ENCODE assay signal across 15 cellular contexts in genomic region chr16:81532491-81533174, GRCh38.
DNase-seq lines count a peak whose midpoint lies in the region; ATAC-seq, FAIRE-seq and TF ChIP-seq lines count a peak whose summit lies in the region.
"Had no signal": no experiment of that assay in that cellular context is flagged by ENCODE, and none has a peak within 500 bp of the region (broad histone marks: within the 10 kb centered on the region; RNA-seq: fewer than 3 reads in every experiment).

No MANE protein-coding gene starts in this region.

- H3K4me1 Mint-ChIP-seq in H9 (peaks cover 17 to 23% of the 10 kb centered on the region in 2 experiments), astrocyte (ENCODE audit: low read depth, unreplicated experiment) (peaks cover 45% of the 10 kb centered on the region)

- CTCF ChIA-PET in PC-3 (lab: Charles Lee) = no interaction called here

- H2AK5ac ChIP-seq in H9 (ENCODE audit: insufficient read length, low read length) = no peak overlapping the region

- H3K27ac ChIP-seq in H9 (ENCODE audit: insufficient read length, low read depth, low read length) = no peak overlapping the region
- no peak overlapping the region for H3K27ac ChIP-seq in astrocyte (ENCODE audit: low read depth, low read length)
- H3K27ac ChIP-seq in PC-3 (ENCODE audit: low read length) = no peak overlapping the region

- no peak overlapping the region for H2AFZ ChIP-seq in H9 (ENCODE audit: low read length)
- no peak overlapping the region for H2AFZ ChIP-seq in astrocyte (ENCODE audit: low read depth, low read length)
- no peak overlapping the region for H2AFZ ChIP-seq in PC-3 (ENCODE audit: low read length)

- H4K20me1 ChIP-seq in H9 (ENCODE audit: control insufficient read depth, insufficient read depth, insufficient read length) = no peaks in the 10 kb centered on the region
- H4K20me1 ChIP-seq in astrocyte (ENCODE audit: insufficient read depth, low read length) = peaks cover 93% of the 10 kb centered on the region
- 0 out of 2 replicates have a peak, but pooled peaks cover 16% of the 10 kb centered on the region for H4K20me1 ChIP-seq in PC-3 (ENCODE audit: low read length)

- H2BK120ac ChIP-seq in H9 (ENCODE audit: low read depth, low read length, poor library complexity, severe bottlenecking) = no peak overlapping the region

- no peaks in the 10 kb centered on the region for H3K79me1 ChIP-seq in H9 (ENCODE audit: insufficient read depth, low read depth, low read length, poor library complexity, severe bottlenecking)

- no peak for FAIRE-seq in astrocyte (lab: Jason Lieb, UNC)
- FAIRE-seq: endometrium had no signal

- H3K79me2 ChIP-seq in H9 (ENCODE audit: insufficient read depth, low read length) (peaks cover 11% of the 10 kb centered on the region; the same call in 1 of the 2 replicates), astrocyte (ENCODE audit: insufficient read depth, low read length) (peaks cover 90% of the 10 kb centered on the region), PC-3 (ENCODE audit: low read length) (peaks cover 100% of the 10 kb centered on the region)

- H3K4ac ChIP-seq in H9 (ENCODE audit: low read depth, low read length) = no peak overlapping the region

- H4K8ac ChIP-seq in H9 (replicated peaks; ENCODE audit: insufficient read length, low read depth, low read length) = no peak overlapping the region

- H3K23ac ChIP-seq in H9 (ENCODE audit: insufficient read length, low read depth, low read length) = no peak overlapping the region

- H4K5ac ChIP-seq in H9 (ENCODE audit: insufficient read length, low read depth, low read length) = no peak overlapping the region

- no TSS peak for BruUV-seq in PC-3 (replicated peaks; lab: Mats Ljungman, UMichigan)

- in situ Hi-C loops in HAP-1 (cut with MboI; ENCODE audit: low sequenced_read_pairs) = no loop called here

- H3K36me3 Mint-ChIP-seq in H9 (ENCODE audit: insufficient read depth in 1 of 3, low read depth in 3 of 3) (peaks cover 7 to 18% (median 10%) of the 10 kb centered on the region in 3 experiments; a peak in 5 of 7 replicates), astrocyte (ENCODE audit: low read depth, unreplicated experiment) (peaks cover 23% of the 10 kb centered on the region)

- H3K4me3 ChIP-seq in astrocyte (ENCODE audit: insufficient read depth, low read depth, low read length) (no peak overlapping the region), kidney epithelial cell (ENCODE audit: low read depth, low read length) (no peak overlapping the region), PC-3 (ENCODE audit: low read length) (no peak overlapping the region), HAP-1 (no peak overlapping the region)
- H3K4me3 ChIP-seq: prostate gland had no signal

- H3K4me2 ChIP-seq in H9 (ENCODE audit: insufficient read depth, insufficient read length, low read length) = no peak overlapping the region
- H3K4me2 ChIP-seq in astrocyte (ENCODE audit: low read length) = no peak overlapping the region
- H3K4me2 ChIP-seq in PC-3 (ENCODE audit: low read length) = no peak overlapping the region

- H3K4me3 Mint-ChIP-seq in H9 (no peak overlapping the region), astrocyte (ENCODE audit: unreplicated experiment) (peak overlapping the region; percentile 50)
- H3K4me3 Mint-ChIP-seq: activated T-cell treated with anti-CD3 and anti-CD28 coated beads, Interleukin-2, amount 50 U/mL, for 72 hours had no signal

- H3F3A ChIP-seq in PC-3 (ENCODE audit: low read length, unreplicated experiment) = no peaks in the 10 kb centered on the region

- H3K27me3 ChIP-seq in H9 (ENCODE audit: insufficient read depth, low read length) (no peaks in the 10 kb centered on the region), astrocyte (ENCODE audit: insufficient read depth, low read length) (no peaks in the 10 kb centered on the region), kidney epithelial cell (ENCODE audit: control insufficient read depth, insufficient read depth, low read length) (no peaks in the 10 kb centered on the region), PC-3 (ENCODE audit: low read length) (no peaks in the 10 kb centered on the region), HAP-1 (ENCODE audit: low read depth) (no peaks in the 10 kb centered on the region)

- no peak overlapping the region for H2BK12ac ChIP-seq in H9 (ENCODE audit: insufficient read length, low read depth, low read length)

- H3K4me1 ChIP-seq in H9 (ENCODE audit: insufficient read depth, low read length) = peaks cover 3% of the 10 kb centered on the region; the same call in 1 of the 2 replicates
- H3K4me1 ChIP-seq in astrocyte (ENCODE audit: insufficient read depth, low read length) = peaks cover 4% of the 10 kb centered on the region
- peaks cover 5% of the 10 kb centered on the region for H3K4me1 ChIP-seq in PC-3 (ENCODE audit: insufficient read depth, low read length)
- H3K4me1 ChIP-seq in HAP-1 = no peaks in the 10 kb centered on the region
- H3K4me1 ChIP-seq: prostate gland had no signal

- no peak for TF ChIP-seq CTCF in H9 (conservative IDR thresholded peaks at IDR 0.05)
- TF ChIP-seq CTCF in astrocyte (IDR thresholded peaks at IDR 0.05; ENCODE audit: insufficient read depth, low read depth, low read length) = no peak
- TF ChIP-seq CTCF in kidney epithelial cell (IDR thresholded peaks at IDR 0.05; ENCODE audit: insufficient read depth, low read length, poor library complexity, severe bottlenecking) = no peak
- TF ChIP-seq CTCF in PC-3 (conservative IDR thresholded peaks at IDR 0.05; ENCODE audit: low read depth, low read length) = no peak

- H3K23me2 ChIP-seq in H9 (ENCODE audit: insufficient read length, low read depth, low read length, poor library complexity, severe bottlenecking) = no peaks in the 10 kb centered on the region

- no CpG with 5 or more reads among the region's 19 CpGs for WGBS in H9 (ENCODE audit: extremely low coverage, insufficient read length, low lambda C conversion rate)

- no peak overlapping the region for H3K14ac ChIP-seq in H9 (ENCODE audit: insufficient read depth, low read length)

- ATAC-seq in PC-3 (no peak), GM21737 (IDR thresholded peaks at IDR 0.05; ENCODE audit: unreplicated experiment) (no peak)
- ATAC-seq: activated T-cell treated with anti-CD3 and anti-CD28 coated beads, Interleukin-2, amount 50 U/mL, for 72 hours had no signal

- POLR2A ChIA-PET in PC-3 (lab: Charles Lee; ENCODE audit: unreplicated experiment) = no interaction called here

- H3T11ph ChIP-seq in H9 (ENCODE audit: low read length) = no peak overlapping the region

- H3K9me2 ChIP-seq in PC-3 (replicated peaks; ENCODE audit: low read length) = no peaks in the 10 kb centered on the region

- H3K56ac ChIP-seq in H9 (ENCODE audit: insufficient read length, low read depth, low read length) = no peak overlapping the region

- no peak overlapping the region for H2BK5ac ChIP-seq in H9 (ENCODE audit: insufficient read length, low read length)

- H3K27me3 Mint-ChIP-seq in H9 (ENCODE audit: low read depth) (no peaks in the 10 kb centered on the region), astrocyte (ENCODE audit: low read depth, unreplicated experiment) (no peaks in the 10 kb centered on the region)

- intact Hi-C loops in PC-3 (cut with micrococcal nuclease) = no loop called here

- no peaks in the 10 kb centered on the region for H3K9me3 ChIP-seq in H9 (ENCODE audit: control insufficient read depth, low read depth, low read length)
- H3K9me3 ChIP-seq in astrocyte (ENCODE audit: insufficient read depth, low read depth, low read length) = no peaks in the 10 kb centered on the region
- no peaks in the 10 kb centered on the region for H3K9me3 ChIP-seq in PC-3 (ENCODE audit: low read length)
- 0 out of 2 replicates have a peak, but pooled peaks cover 2% of the 10 kb centered on the region for H3K9me3 ChIP-seq in HAP-1
- H3K9me3 ChIP-seq: prostate gland had no signal

- H4K91ac ChIP-seq in H9 (ENCODE audit: insufficient read length, low read depth, low read length) = no peak overlapping the region

- no peak overlapping the region for H2BK20ac ChIP-seq in H9 (ENCODE audit: low read depth, low read length, poor library complexity, severe bottlenecking)

- H3K9ac ChIP-seq in H9 (ENCODE audit: extremely low read depth, insufficient read length, low read length) (no peak overlapping the region), astrocyte (ENCODE audit: low read length) (no peak overlapping the region), PC-3 (ENCODE audit: low read length) (no peak overlapping the region)

- no peak for DNase-seq in H9
- no peak for DNase-seq in astrocyte (ENCODE audit: low read depth)
- peak; percentile 82 for DNase-seq in kidney epithelial cell (ENCODE audit: low read depth)
- DNase-seq in renal cortical epithelial cell (ENCODE audit: low read depth) = peak; percentile 95
- DNase-seq in dermis blood vessel endothelial cell = no peak
- DNase-seq in PC-3 = no peak
- DNase-seq in HAP-1 (ENCODE audit: low spot score in 2 of 2) = no peak
- DNase-seq: activated CD4-positive, alpha-beta T cell treated with anti-CD3 and anti-CD28 coated beads for 1 hour; activated T-cell treated with anti-CD3 and anti-CD28 coated beads, Interleukin-2, amount 50 U/mL, for 72 hours; C1 segment of cervical spinal cord; hippocampal formation; stimulated activated CD4-positive, alpha-beta T cell treated with anti-CD3 and anti-CD28 coated beads, Interleukin-1b, Interleukin-23, amount 100 ng/mL, for 48 hours had no signal

- no peaks in the 10 kb centered on the region for H3K36me3 ChIP-seq in astrocyte (ENCODE audit: insufficient read depth, low read length)
- H3K36me3 ChIP-seq in kidney epithelial cell (ENCODE audit: control insufficient read depth, insufficient read depth, low read length) = no peaks in the 10 kb centered on the region
- H3K36me3 ChIP-seq in PC-3 (ENCODE audit: low read depth, low read length) = peaks cover 12% of the 10 kb centered on the region
- H3K36me3 ChIP-seq in HAP-1 (replicated peaks) = no peaks in the 10 kb centered on the region
- H3K36me3 ChIP-seq: prostate gland had no signal

- H3K18ac ChIP-seq in H9 (ENCODE audit: insufficient read length, low read depth, low read length) = no peak overlapping the region

- H2BK15ac ChIP-seq in H9 (ENCODE audit: low read depth, low read length) = no peak overlapping the region

- H3K9me3 Mint-ChIP-seq in H9 = peaks cover 0 to 6% of the 10 kb centered on the region in 2 experiments; a peak in 3 of 5 replicates
- H3K9me3 Mint-ChIP-seq in astrocyte (ENCODE audit: unreplicated experiment) = peaks cover 13% of the 10 kb centered on the region
- H3K9me3 Mint-ChIP-seq: activated T-cell treated with anti-CD3 and anti-CD28 coated beads, Interleukin-2, amount 50 U/mL, for 72 hours had no signal

- peak overlapping the region in 2 of 3 experiments; percentile 50 to 51; a peak in 4 of 7 replicates for H3K27ac Mint-ChIP-seq in H9
- H3K27ac Mint-ChIP-seq in astrocyte (ENCODE audit: unreplicated experiment) = no peak overlapping the region
- H3K27ac Mint-ChIP-seq: activated T-cell treated with anti-CD3 and anti-CD28 coated beads, Interleukin-2, amount 50 U/mL, for 72 hours had no signal

Comparison
In these comparisons a context has a peak if more than half of its experiments do, and no peak if none do; other contexts are left out.
1. DNase-seq: peak in kidney epithelial cell (single experiment) and renal cortical epithelial cell (single experiment); none in H9 (single experiment), astrocyte (single experiment), dermis blood vessel endothelial cell (single experiment), PC-3 (single experiment) and HAP-1 (0 of 2).